Comparison of ENCODE assay signal across 9 cellular contexts in genomic region chr14:104870368-104871144, GRCh38. TPM values are rescaled to one million over a fixed set of nuclear protein-coding genes. Genes with fewer than 3 reads are reported as not detected.
A peak's percentile ranks its signal among the peaks of the same experiment; 100 is the strongest.
DNase-seq lines count a peak whose midpoint lies in the region; ATAC-seq and TF ChIP-seq lines count a peak whose summit lies in the region.
"Had no signal": no experiment of that assay in that cellular context is flagged by ENCODE, and none has a peak within 500 bp of the region (broad histone marks: within the 10 kb centered on the region; RNA-seq: fewer than 3 reads in every experiment).

No MANE protein-coding gene starts in this region.

- peaks cover 1% of the 10 kb centered on the region for H3K36me3 Mint-ChIP-seq in progenitor cell of endocrine pancreas (ENCODE audit: insufficient read depth)
- H3K36me3 Mint-ChIP-seq: activated naive CD4-positive, alpha-beta T cell treated with anti-CD3 and anti-CD28 coated beads, Interleukin-2, amount 50 U/mL, for 24 hours had no signal

- TF ChIP-seq POLR2A in body of pancreas (IDR thresholded peaks at IDR 0.05) = no peak

- H3K9me3 ChIP-seq in SU-DHL-6 (ENCODE audit: insufficient read depth, low read length) = no peaks in the 10 kb centered on the region
- H3K9me3 ChIP-seq in body of pancreas = no peaks in the 10 kb centered on the region

- no peaks in the 10 kb centered on the region for H3K79me2 ChIP-seq in SU-DHL-6 (ENCODE audit: insufficient read depth, low read length)

- no peaks in the 10 kb centered on the region for H3K9me3 Mint-ChIP-seq in progenitor cell of endocrine pancreas (ENCODE audit: low read depth)
- H3K9me3 Mint-ChIP-seq: activated naive CD4-positive, alpha-beta T cell treated with anti-CD3 and anti-CD28 coated beads, Interleukin-2, amount 50 U/mL, for 24 hours had no signal

- H3K36me3 ChIP-seq in SU-DHL-6 (ENCODE audit: low read length) (no peaks in the 10 kb centered on the region), body of pancreas (replicated peaks in 1 of 2; ENCODE audit: insufficient read depth in 1 of 2, low read depth in 2 of 2) (no peaks in the 10 kb centered on the region)

- H3K9me2 ChIP-seq in SU-DHL-6 (replicated peaks; ENCODE audit: insufficient read depth, low read length) = no peaks in the 10 kb centered on the region

- TF ChIP-seq CTCF in SU-DHL-6 (IDR thresholded peaks at IDR 0.05; ENCODE audit: insufficient read depth, low read length, poor library complexity, severe bottlenecking) = peak; percentile 26
- peak in 6 of 7 experiments; percentile 18 to 39 (median 34) for TF ChIP-seq CTCF in body of pancreas (IDR thresholded peaks at IDR 0.05)
- TF ChIP-seq CTCF in progenitor cell of endocrine pancreas (IDR thresholded peaks at IDR 0.05; ENCODE audit: unreplicated experiment) = peak; percentile 53

- no peak overlapping the region for H3K27ac ChIP-seq in SU-DHL-6 (ENCODE audit: low read depth, low read length)
- H3K27ac ChIP-seq in body of pancreas = no peak overlapping the region

- no peak overlapping the region for H3K4me2 ChIP-seq in SU-DHL-6 (ENCODE audit: low read depth, low read length, poor library complexity, severe bottlenecking)

- no peak overlapping the region for H3K9ac ChIP-seq in SU-DHL-6 (ENCODE audit: low read length)

- H2AFZ ChIP-seq in SU-DHL-6 (ENCODE audit: low read depth, low read length, severe bottlenecking) = no peak overlapping the region

- DNase-seq in EH (ENCODE audit: low read depth) (peak; percentile 13), body of pancreas (peak; percentile 15 to 58 (median 46)), progenitor cell of endocrine pancreas (ENCODE audit: low spot score, unreplicated experiment) (peak; percentile 38), SW 1271 (lab: John Stamatoyannopoulos, UW) (no peak), NCI-H510A treated with DMSO at 0.1 percent for 48 hours (lab: John Stamatoyannopoulos, UW) (no peak), ureter (ENCODE audit: low spot score) (no peak), T1000 (lab: John Stamatoyannopoulos, UW) (no peak)

- WGBS in body of pancreas, 2 donors = 69 to 70% methylated on average over 11 to 20 of the region's 21 CpGs

- H3K27ac Mint-ChIP-seq in progenitor cell of endocrine pancreas = no peak overlapping the region
- H3K27ac Mint-ChIP-seq: activated naive CD4-positive, alpha-beta T cell treated with anti-CD3 and anti-CD28 coated beads, Interleukin-2, amount 50 U/mL, for 24 hours had no signal

- H3K27me3 ChIP-seq in SU-DHL-6 (ENCODE audit: low read length) = no peaks in the 10 kb centered on the region
- H3K27me3 ChIP-seq in body of pancreas = no peaks in the 10 kb centered on the region

- H3K4me3 ChIP-seq in SU-DHL-6 (ENCODE audit: insufficient read depth, low read length, poor library complexity, severe bottlenecking) = no peak overlapping the region
- no peak overlapping the region for H3K4me3 ChIP-seq in body of pancreas

- H3K27me3 Mint-ChIP-seq in progenitor cell of endocrine pancreas = no peaks in the 10 kb centered on the region
- H3K27me3 Mint-ChIP-seq: activated naive CD4-positive, alpha-beta T cell treated with anti-CD3 and anti-CD28 coated beads, Interleukin-2, amount 50 U/mL, for 24 hours had no signal

- no peaks in the 10 kb centered on the region for H3F3A ChIP-seq in SU-DHL-6 (ENCODE audit: insufficient read depth)

- H4K20me1 ChIP-seq in SU-DHL-6 (ENCODE audit: low read depth, low read length) = no peaks in the 10 kb centered on the region

- no peak overlapping the region for H3K4me3 Mint-ChIP-seq in progenitor cell of endocrine pancreas (ENCODE audit: low read depth)
- H3K4me3 Mint-ChIP-seq: activated naive CD4-positive, alpha-beta T cell treated with anti-CD3 and anti-CD28 coated beads, Interleukin-2, amount 50 U/mL, for 24 hours had no signal

- H3K4me1 Mint-ChIP-seq in progenitor cell of endocrine pancreas (ENCODE audit: low read depth) = peaks cover 6% of the 10 kb centered on the region

- intact Hi-C loops in body of pancreas (cut with DNase I) = no loop called here

- ATAC-seq in body of pancreas = no peak

- peaks cover 42% of the 10 kb centered on the region for H3K4me1 ChIP-seq in body of pancreas

RNA-seq across cellular contexts. Expression of gene CEP170B, which starts 5.5 kb away (rescaled TPM):
- 10 to 100 TPM; 23.6 to 41.9 TPM for total RNA-seq in body of pancreas
- 48.9 and 49.3 TPM in 2 replicates for total RNA-seq in progenitor cell of endocrine pancreas
- total RNA-seq in ureter = 42.2 TPM

RNA-seq across cellular contexts. Expression of gene PLD4, which starts 54.1 kb away (rescaled TPM):
- total RNA-seq in body of pancreas (not detected), progenitor cell of endocrine pancreas (0.05 TPM in 1 of 2 replicates, not detected in the other), ureter (2.6 TPM)

Comparison
In these comparisons a context has a peak if more than half of its experiments do, and no peak if none do; other contexts are left out.
1. DNase-seq: peak in EH (single experiment), body of pancreas (4 of 4) and progenitor cell of endocrine pancreas (single experiment); none in SW 1271 (0 of 2), NCI-H510A treated with DMSO at 0.1 percent for 48 hours (single experiment), ureter (single experiment) and T1000 (single experiment).
2. Peak in every context shown above with its lines, with median percentiles within 50 percentile points of each other: CTCF ChIP-seq.